In the genomic region with DNA sequence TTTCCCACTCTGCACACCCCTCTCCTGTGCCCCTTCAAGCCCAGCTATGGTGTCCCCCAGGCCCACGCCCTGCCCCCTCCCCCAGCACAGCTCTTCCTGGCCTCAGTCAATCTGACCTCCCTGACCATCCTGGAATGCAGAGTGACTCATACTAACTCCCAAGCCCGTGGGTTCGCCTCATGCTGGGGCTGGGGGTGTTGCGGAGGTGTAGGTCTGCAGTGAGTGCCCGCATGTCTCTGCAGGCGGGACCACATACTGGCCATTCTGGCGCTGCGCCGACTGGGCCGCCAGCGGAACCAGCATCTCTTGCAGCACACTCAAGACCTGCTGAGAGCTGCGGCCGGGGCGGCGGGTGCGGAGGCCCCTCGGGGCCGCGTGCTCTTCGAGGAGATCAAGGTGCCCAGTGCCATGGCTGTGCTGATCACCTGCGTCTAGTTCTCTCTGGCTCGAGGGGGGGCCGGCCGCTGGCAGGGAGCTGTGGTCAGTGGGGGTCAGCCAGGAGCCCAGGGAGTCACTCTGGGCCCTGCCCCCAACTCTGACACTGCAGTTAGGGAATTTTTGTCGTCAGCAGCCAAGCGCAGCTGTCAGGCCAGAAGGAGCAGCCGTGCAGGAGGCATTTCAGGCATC, we compare ENCODE assay signal across 7 cellular contexts. TPM values are rescaled to one million over a fixed set of nuclear protein-coding genes. Genes with fewer than 3 reads are reported as not detected.
DNase-seq lines count a peak whose midpoint lies in the region; ATAC-seq, FAIRE-seq and TF ChIP-seq lines count a peak whose summit lies in the region.
"Had no signal": no experiment of that assay in that cellular context is flagged by ENCODE, and none has a peak within 500 bp of the region (broad histone marks: within the 10 kb centered on the region; RNA-seq: fewer than 3 reads in every experiment).

No MANE protein-coding gene starts in this region.

- TF ChIP-seq EP300 in A549 (IDR thresholded peaks at IDR 0.05): peak; percentile 17 to 56; a peak in 2 of 5 replicates

- CTCF ChIA-PET in A549 (lab: Yijun Ruan, JAX): interaction anchor here (0.8 to 3.7 kb wide), 10 partner anchors 8 to 183 kb away, joined by 3 to 16 read pairs (median 4); a partner anchor contains a TSS

- H3K9ac ChIP-seq in OCI-LY3 (ENCODE audit: low read length): peak overlapping the region; percentile 59
- no peak overlapping the region for H3K9ac ChIP-seq in iPS-20b (ENCODE audit: low read depth, low read length)

- TF ChIP-seq POLR2A in A549 (IDR thresholded peaks at IDR 0.05; ENCODE audit: low read length): no peak
- no peak for TF ChIP-seq POLR2A in GM18505 (IDR thresholded peaks at IDR 0.05; ENCODE audit: borderline replicate concordance, extremely low read depth, insufficient read depth, insufficient read length)

- no peak for FAIRE-seq in A549 (lab: Jason Lieb, UNC)

- 0% methylated on average over 3 of the region's 27 CpGs for WGBS in A549 (ENCODE audit: missing lambda C conversion rate)

- H3K79me2 ChIP-seq in OCI-LY3 (ENCODE audit: low read length): no peaks in the 10 kb centered on the region

- H3K4me2 ChIP-seq in A549 (peak overlapping the region; percentile 85), OCI-LY3 (ENCODE audit: low read length) (peak overlapping the region; percentile 79)

- DNase-seq in A549 (ENCODE audit: low read depth in 1 of 2, low spot score in 1 of 2): peak in 1 of 2 experiments; percentile 91

- H3K36me3 ChIP-seq in OCI-LY3 (replicated peaks; ENCODE audit: low read depth, low read length) (no peaks in the 10 kb centered on the region), iPS-20b (ENCODE audit: insufficient read depth, low read depth, low read length) (no peaks in the 10 kb centered on the region)

- POLR2A ChIA-PET in A549 (lab: Yijun Ruan, JAX): interaction anchor here (0.6 to 2.3 kb wide), 5 partner anchors 9 to 224 kb away, joined by 3 to 11 read pairs (median 4); a partner anchor contains a TSS

- peak; percentile 40 for ATAC-seq in A549
- no peak for ATAC-seq in HG02610 (IDR thresholded peaks at IDR 0.05; ENCODE audit: unreplicated experiment)
- no peak for ATAC-seq in GM18505 (IDR thresholded peaks at IDR 0.05; ENCODE audit: unreplicated experiment)
- ATAC-seq in GM18870 (IDR thresholded peaks at IDR 0.05; ENCODE audit: unreplicated experiment): no peak

- TF ChIP-seq RAD21 in A549 (conservative IDR thresholded peaks at IDR 0.05 in 1 of 2, IDR thresholded peaks at IDR 0.05 in 1 of 2): peak in 1 of 2 experiments; percentile 24; a peak in 2 of 5 replicates

- H4K20me1 ChIP-seq in OCI-LY3 (ENCODE audit: insufficient read depth, low read length): no peaks in the 10 kb centered on the region

- H3K27ac ChIP-seq in A549: peak overlapping the region; percentile 86 to 98
- H3K27ac ChIP-seq in OCI-LY3 (ENCODE audit: low read length): peak overlapping the region; percentile 92
- no peak overlapping the region for H3K27ac ChIP-seq in iPS-20b (ENCODE audit: low read length)

- H3K4me3 ChIP-seq in A549 (peak overlapping the region; percentile 27; the same call in 2 of the 3 replicates), OCI-LY3 (ENCODE audit: low read length) (peak overlapping the region; percentile 46), iPS-20b (ENCODE audit: low read length) (peak overlapping the region; percentile 41; the same call in 1 of the 2 replicates)

- TF ChIP-seq CTCF in A549 (IDR thresholded peaks at IDR 0.05): no peak
- TF ChIP-seq CTCF in OCI-LY3 (IDR thresholded peaks at IDR 0.05; ENCODE audit: low read depth, low read length): no peak

- H2AFZ ChIP-seq in OCI-LY3 (ENCODE audit: low read depth, low read length): no peak overlapping the region

- H3K27me3 ChIP-seq in OCI-LY3 (ENCODE audit: low read depth, low read length) (no peaks in the 10 kb centered on the region), iPS-20b (ENCODE audit: insufficient read depth, low read length) (peaks cover 37% of the 10 kb centered on the region)

- H3K9me3 ChIP-seq in A549 (no peaks in the 10 kb centered on the region), OCI-LY3 (ENCODE audit: insufficient read depth, low read length) (no peaks in the 10 kb centered on the region), iPS-20b (ENCODE audit: insufficient read depth, low read depth, low read length) (no peaks in the 10 kb centered on the region)

- H3K4me1 ChIP-seq in A549 (peaks cover 89% of the 10 kb centered on the region), OCI-LY3 (ENCODE audit: low read length) (peaks cover 93% of the 10 kb centered on the region), iPS-20b (ENCODE audit: insufficient read depth, low read length) (peaks cover 26% of the 10 kb centered on the region; the same call in 1 of the 2 replicates)

TF ChIP-seq in A549, 52 proteins besides CTCF, POLR2A, EP300 and RAD21 (continues in another document):
- TF ChIP-seq JUNB (IDR thresholded peaks at IDR 0.05) (peak; percentile 58; the same call in 1 of the 2 replicates), ZSCAN20 (CRISPR knock-in tag; IDR thresholded peaks at IDR 0.05) (no peak), ZNF302 (CRISPR knock-in tag; IDR thresholded peaks at IDR 0.05) (peak; percentile 43; the same call in 1 of the 2 replicates), BHLHE40 (IDR thresholded peaks at IDR 0.05; ENCODE audit: low read depth, low read length) (no peak), RNF2 (IDR thresholded peaks at IDR 0.05; ENCODE audit: borderline replicate concordance, low read depth) (no peak), SREBF2 (IDR thresholded peaks at IDR 0.05) (no peak), MYC (IDR thresholded peaks at IDR 0.05; ENCODE audit: borderline replicate concordance, low read length) (0 out of 2 replicates have a peak, but pooled peaks have one; percentile 27)
- TF ChIP-seq, protein P1, sequence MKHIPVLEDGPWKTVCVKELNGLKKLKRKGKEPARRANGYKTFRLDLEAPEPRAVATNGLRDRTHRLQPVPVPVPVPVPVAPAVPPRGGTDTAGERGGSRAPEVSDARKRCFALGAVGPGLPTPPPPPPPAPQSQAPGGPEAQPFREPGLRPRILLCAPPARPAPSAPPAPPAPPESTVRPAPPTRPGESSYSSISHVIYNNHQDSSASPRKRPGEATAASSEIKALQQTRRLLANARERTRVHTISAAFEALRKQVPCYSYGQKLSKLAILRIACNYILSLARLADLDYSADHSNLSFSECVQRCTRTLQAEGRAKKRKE (CRISPR knock-in tag; IDR thresholded peaks at IDR 0.05; ENCODE audit: low read depth): peak; percentile 84
- TF ChIP-seq, protein P2, sequence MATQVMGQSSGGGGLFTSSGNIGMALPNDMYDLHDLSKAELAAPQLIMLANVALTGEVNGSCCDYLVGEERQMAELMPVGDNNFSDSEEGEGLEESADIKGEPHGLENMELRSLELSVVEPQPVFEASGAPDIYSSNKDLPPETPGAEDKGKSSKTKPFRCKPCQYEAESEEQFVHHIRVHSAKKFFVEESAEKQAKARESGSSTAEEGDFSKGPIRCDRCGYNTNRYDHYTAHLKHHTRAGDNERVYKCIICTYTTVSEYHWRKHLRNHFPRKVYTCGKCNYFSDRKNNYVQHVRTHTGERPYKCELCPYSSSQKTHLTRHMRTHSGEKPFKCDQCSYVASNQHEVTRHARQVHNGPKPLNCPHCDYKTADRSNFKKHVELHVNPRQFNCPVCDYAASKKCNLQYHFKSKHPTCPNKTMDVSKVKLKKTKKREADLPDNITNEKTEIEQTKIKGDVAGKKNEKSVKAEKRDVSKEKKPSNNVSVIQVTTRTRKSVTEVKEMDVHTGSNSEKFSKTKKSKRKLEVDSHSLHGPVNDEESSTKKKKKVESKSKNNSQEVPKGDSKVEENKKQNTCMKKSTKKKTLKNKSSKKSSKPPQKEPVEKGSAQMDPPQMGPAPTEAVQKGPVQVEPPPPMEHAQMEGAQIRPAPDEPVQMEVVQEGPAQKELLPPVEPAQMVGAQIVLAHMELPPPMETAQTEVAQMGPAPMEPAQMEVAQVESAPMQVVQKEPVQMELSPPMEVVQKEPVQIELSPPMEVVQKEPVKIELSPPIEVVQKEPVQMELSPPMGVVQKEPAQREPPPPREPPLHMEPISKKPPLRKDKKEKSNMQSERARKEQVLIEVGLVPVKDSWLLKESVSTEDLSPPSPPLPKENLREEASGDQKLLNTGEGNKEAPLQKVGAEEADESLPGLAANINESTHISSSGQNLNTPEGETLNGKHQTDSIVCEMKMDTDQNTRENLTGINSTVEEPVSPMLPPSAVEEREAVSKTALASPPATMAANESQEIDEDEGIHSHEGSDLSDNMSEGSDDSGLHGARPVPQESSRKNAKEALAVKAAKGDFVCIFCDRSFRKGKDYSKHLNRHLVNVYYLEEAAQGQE (IDR thresholded peaks at IDR 0.05): no peak
- TF ChIP-seq, protein P3, sequence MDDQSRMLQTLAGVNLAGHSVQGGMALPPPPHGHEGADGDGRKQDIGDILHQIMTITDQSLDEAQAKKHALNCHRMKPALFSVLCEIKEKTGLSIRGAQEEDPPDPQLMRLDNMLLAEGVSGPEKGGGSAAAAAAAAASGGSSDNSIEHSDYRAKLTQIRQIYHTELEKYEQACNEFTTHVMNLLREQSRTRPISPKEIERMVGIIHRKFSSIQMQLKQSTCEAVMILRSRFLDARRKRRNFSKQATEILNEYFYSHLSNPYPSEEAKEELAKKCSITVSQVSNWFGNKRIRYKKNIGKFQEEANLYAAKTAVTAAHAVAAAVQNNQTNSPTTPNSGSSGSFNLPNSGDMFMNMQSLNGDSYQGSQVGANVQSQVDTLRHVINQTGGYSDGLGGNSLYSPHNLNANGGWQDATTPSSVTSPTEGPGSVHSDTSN (IDR thresholded peaks at IDR 0.05): peak; percentile 57; the same call in 1 of the 2 replicates

RNA-seq across cellular contexts. Expression of a gene that starts 13.4 kb away (rescaled TPM):
- 222 and 249 TPM in 2 replicates for polyA plus RNA-seq in A549 (2011; rRNA removed)
- polyA plus RNA-seq in A549 (2012; cell fraction: cytosol; rRNA removed): 330 and 432 TPM in 2 replicates
- 944 and 1,061 TPM in 2 replicates for polyA plus RNA-seq in A549 (2012; cell fraction: nucleus; rRNA removed)
- polyA plus RNA-seq in A549 (2017; fragmentation: RNase III; extraction: RNeasy Plus Mini Kit Qiagen cat#74134 plus additional on column Dnase treatment): 254 to 344 TPM (median 332 TPM) in 3 replicates
- 229 and 304 TPM in 2 replicates for polyA minus RNA-seq in A549 (2011; rRNA and poly(A)+ RNA removed)

RNA-seq across cellular contexts. Expression of a gene that starts 15.4 kb away (rescaled TPM):
- polyA plus RNA-seq in A549 (2011; rRNA removed): 0.94 and 1.5 TPM in 2 replicates
- polyA plus RNA-seq in A549 (2012; cell fraction: cytosol; rRNA removed): 4.3 and 7.2 TPM in 2 replicates
- 15.2 and 17.0 TPM in 2 replicates for polyA plus RNA-seq in A549 (2012; cell fraction: nucleus; rRNA removed)
- 4.3 to 4.9 TPM (median 4.7 TPM) in 3 replicates for polyA plus RNA-seq in A549 (2017; fragmentation: RNase III; extraction: RNeasy Plus Mini Kit Qiagen cat#74134 plus additional on column Dnase treatment)
- 1.2 and 2.7 TPM in 2 replicates for polyA minus RNA-seq in A549 (2011; rRNA and poly(A)+ RNA removed)
- polyA plus RNA-seq: CD14-positive monocyte had no signal

RNA-seq across cellular contexts. Expression of a gene that starts 25.9 kb away (rescaled TPM):
- polyA plus RNA-seq in A549 (2011; rRNA removed) (not detected in 2 replicates), A549 (2017; fragmentation: RNase III; extraction: RNeasy Plus Mini Kit Qiagen cat#74134 plus additional on column Dnase treatment) (not detected in 3 replicates)
- 0.06 and 0.08 TPM in 2 replicates for polyA plus RNA-seq in A549 (2012; cell fraction: cytosol; rRNA removed)
- not detected in 2 replicates for polyA plus RNA-seq in A549 (2012; cell fraction: nucleus; rRNA removed)
- polyA minus RNA-seq in A549 (2011; rRNA and poly(A)+ RNA removed): not detected in 2 replicates
- polyA plus RNA-seq: CD14-positive monocyte had no signal

RNA-seq across cellular contexts. Expression of a gene that starts 52.6 kb away (rescaled TPM):
- polyA plus RNA-seq in A549 (2011; rRNA removed): 57.1 and 105 TPM in 2 replicates
- 72.4 and 91.1 TPM in 2 replicates for polyA plus RNA-seq in A549 (2012; cell fraction: cytosol; rRNA removed)
- 197 and 207 TPM in 2 replicates for polyA plus RNA-seq in A549 (2012; cell fraction: nucleus; rRNA removed)
- 56.0 to 56.4 TPM (median 56.0 TPM) in 3 replicates for polyA plus RNA-seq in A549 (2017; fragmentation: RNase III; extraction: RNeasy Plus Mini Kit Qiagen cat#74134 plus additional on column Dnase treatment)
- polyA minus RNA-seq in A549 (2011; rRNA and poly(A)+ RNA removed): 176 and 179 TPM in 2 replicates

Comparison
In these comparisons a context has a peak if more than half of its experiments do, and no peak if none do; other contexts are left out.
1. ATAC-seq: peak in A549 (2 of 2); none in HG02610 (single experiment), GM18505 (single experiment) and GM18870 (single experiment).
2. Peak in every context shown above with its lines, with median percentiles within 50 percentile points of each other: H3K4me3 ChIP-seq.